16 cellular contexts compared by ENCODE assay signal in the genomic region with DNA sequence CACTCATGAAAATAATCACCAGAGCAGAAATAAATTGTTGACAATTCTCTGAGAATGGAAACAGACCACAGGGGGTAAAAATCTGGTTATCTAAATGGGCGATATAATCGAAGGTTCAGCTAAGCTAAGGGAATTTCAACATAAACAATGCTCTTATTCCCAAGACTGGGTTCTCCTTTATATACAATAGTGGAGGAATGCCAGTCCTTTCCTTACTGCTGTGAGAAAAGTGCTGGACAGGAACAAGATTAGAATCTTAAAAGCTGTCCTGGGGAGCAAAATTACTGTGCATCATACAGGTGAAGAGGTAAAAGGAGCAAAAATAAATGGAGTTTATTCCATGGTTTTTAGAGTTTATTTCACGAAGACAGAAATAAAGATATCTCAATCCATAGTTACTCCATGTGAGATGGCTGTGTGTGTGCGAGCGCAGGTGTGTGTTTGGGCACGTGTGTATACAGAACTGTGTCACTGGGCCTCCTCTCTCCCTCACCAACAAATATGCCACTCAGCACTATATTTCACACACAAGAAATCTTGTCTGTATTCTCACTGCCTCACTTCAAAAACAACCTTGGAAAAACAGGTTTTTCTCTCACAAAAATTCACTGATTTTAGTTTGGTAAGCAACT.
"Had no signal": no experiment of that assay in that cellular context is flagged by ENCODE, and none has a peak within 500 bp of the region (broad histone marks: within the 10 kb centered on the region; RNA-seq: fewer than 3 reads in every experiment).

No MANE protein-coding gene starts in this region.

- H3K4me3 ChIP-seq: breast epithelium, dorsolateral prefrontal cortex, esophagus squamous epithelium, lung, prostate gland had no signal

- H3K4me1 ChIP-seq: breast epithelium, esophagus squamous epithelium, prostate gland had no signal

- H3K27me3 ChIP-seq: breast epithelium, esophagus squamous epithelium had no signal

- ATAC-seq: left colon; naive thymus-derived CD8-positive, alpha-beta T cell; sciatic nerve had no signal

- H3K9me3 ChIP-seq: breast epithelium, esophagus squamous epithelium, prostate gland had no signal

- H3K36me3 ChIP-seq: breast epithelium, esophagus squamous epithelium, prostate gland had no signal

- DNase-seq: activated CD4-positive, alpha-beta memory T cell treated with anti-CD3 and anti-CD28 coated beads, Interleukin-2, amount 10 ng/mL, durations not matched to agents 7 days and 5 days; activated CD4-positive, alpha-beta T cell treated with anti-CD3 and anti-CD28 coated beads for 1 hour; activated gamma-delta T cell; activated T-cell treated with anti-CD3 and anti-CD28 coated beads, Interleukin-2, amount 50 U/mL, for 48 hours; anterior cingulate cortex; dorsolateral prefrontal cortex; esophagus squamous epithelium; glutamatergic neuron; left colon; naive thymus-derived CD8-positive, alpha-beta T cell; stimulated activated CD4-positive, alpha-beta T cell treated with anti-CD3 and anti-CD28 coated beads, Interleukin-2, amount 100 ng/mL, for 48 hours; stimulated activated naive CD4-positive, alpha-beta T cell treated with Interleukin-2 at 50 U/mL for 16 hours had no signal

- H3K27ac ChIP-seq: breast epithelium, esophagus squamous epithelium, prostate gland had no signal
